ENCODE assay signal across 28 cellular contexts in the genomic region with DNA sequence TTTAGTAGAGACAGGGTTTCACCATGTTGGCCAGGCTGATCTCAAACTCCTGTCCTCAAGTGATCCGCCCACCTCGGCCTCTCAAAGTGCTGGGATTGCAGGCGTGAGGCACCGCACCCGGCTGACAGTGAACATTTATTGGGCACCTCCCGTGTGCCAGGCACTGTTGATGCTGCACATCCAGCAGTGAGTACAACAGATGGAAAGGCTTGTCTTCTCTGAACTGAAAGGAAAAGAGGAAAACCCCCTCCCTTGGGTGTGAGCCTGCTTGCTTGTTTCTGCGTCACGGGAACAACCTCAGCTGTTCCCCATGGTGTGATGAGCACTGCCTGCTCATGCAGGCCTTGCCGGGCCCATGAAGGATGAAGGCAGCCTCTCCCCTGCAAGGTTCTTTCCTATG. TPM values are rescaled to one million over a fixed set of nuclear protein-coding genes. Genes with fewer than 3 reads are reported as not detected.
A peak's percentile ranks its signal among the peaks of the same experiment; 100 is the strongest.
DNase-seq lines count a peak whose midpoint lies in the region; FAIRE-seq and TF ChIP-seq lines count a peak whose summit lies in the region.
"Had no signal": no experiment of that assay in that cellular context is flagged by ENCODE, and none has a peak within 500 bp of the region (broad histone marks: within the 10 kb centered on the region; RNA-seq: fewer than 3 reads in every experiment).

No MANE protein-coding gene starts in this region.

- H3K27me3 Mint-ChIP-seq in neural progenitor cell (ENCODE audit: insufficient read depth, low read depth), result peaks cover 2% of the 10 kb centered on the region
- H3K27me3 Mint-ChIP-seq: activated naive CD8-positive, alpha-beta T cell treated with anti-CD3 and anti-CD28 coated beads, Interleukin-2, amount 10 ng/mL, durations not matched to agents 7 days and 5 days; type B pancreatic cell had no signal

- H3K79me2 ChIP-seq in neural progenitor cell (ENCODE audit: low read depth), result no peaks in the 10 kb centered on the region

- no peak overlapping the region for H3K9ac ChIP-seq in neural progenitor cell
- H3K9ac ChIP-seq: KMS-11 had no signal

- H3K4me1 ChIP-seq in esophagus muscularis mucosa (peaks cover 44 to 78% (median 75%) of the 10 kb centered on the region in 4 donors), small intestine (ENCODE audit: control insufficient read depth in 2 of 2, insufficient read depth in 1 of 2, low read depth in 1 of 2, low read length in 1 of 2) (peaks cover 0 to 5% of the 10 kb centered on the region in 2 donors), neural progenitor cell (no peaks in the 10 kb centered on the region)

- WGBS in esophagus muscularis mucosa, result 83% methylated on average over 9 of the region's 9 CpGs
- 70 to 82% (median 78%) methylated on average over 9 of the region's 9 CpGs for WGBS in small intestine, 3 donors

- no peaks in the 10 kb centered on the region for H4K20me1 ChIP-seq in neural progenitor cell (ENCODE audit: low read depth)

- no peak overlapping the region for H3K4me3 ChIP-seq in esophagus muscularis mucosa
- H3K4me3 ChIP-seq in small intestine (ENCODE audit: low read depth in 1 of 2, low read length in 2 of 2), result no peak overlapping the region
- no peak overlapping the region for H3K4me3 ChIP-seq in neural progenitor cell
- H3K4me3 ChIP-seq: pancreas had no signal

- H3K27ac ChIP-seq in esophagus muscularis mucosa (replicated peaks in 1 of 4) (peak overlapping the region; percentile 76 to 87 (median 84)), small intestine (ENCODE audit: low read depth in 1 of 2, low read length in 1 of 2) (no peak overlapping the region), neural progenitor cell (no peak overlapping the region)
- H3K27ac ChIP-seq: KMS-11, pancreas, VCaP had no signal

- H3K4me2 ChIP-seq in neural progenitor cell, result no peak overlapping the region
- H3K4me2 ChIP-seq: KMS-11 had no signal

- H3K4me1 Mint-ChIP-seq in neural progenitor cell, result no peaks in the 10 kb centered on the region

- no peak for TF ChIP-seq CTCF in esophagus muscularis mucosa (IDR thresholded peaks at IDR 0.05)
- TF ChIP-seq CTCF in neural progenitor cell (IDR thresholded peaks at IDR 0.05), result no peak

- DNase-seq in NCI-H345 (lab: John Stamatoyannopoulos, UW) (peak; percentile 10), NCI-H345 treated with DMSO at 0.1 percent for 48 hours (lab: John Stamatoyannopoulos, UW; ENCODE audit: unreplicated experiment) (no peak), NCI-H2171 (lab: John Stamatoyannopoulos, UW) (peak; percentile 54), esophagus muscularis mucosa (ENCODE audit: extremely low spot score) (no peak), small intestine (peak; percentile 41), neural progenitor cell (ENCODE audit: low spot score) (no peak), KBM-7 (no peak), activated gamma-delta T cell (lab: John Stamatoyannopoulos, UW) (no peak)
- DNase-seq: activated CD4-positive, alpha-beta T cell treated with anti-CD3 and anti-CD28 coated beads, Interleukin-2, amount 50 U/mL, for 1 hour; activated CD8-positive, alpha-beta memory T cell treated with anti-CD3 and anti-CD28 coated beads, Interleukin-2, amount 50 U/mL, for 4 hours; activated naive CD8-positive, alpha-beta T cell treated with anti-CD3 and anti-CD28 coated beads, Interleukin-2, amount 10 ng/mL, durations not matched to agents 7 days and 5 days; AML-193; DND-41; effector CD4-positive, alpha-beta T cell; hypothalamus; left ventricle myocardium superior; NCI-H1417 treated with DMSO at 0.1 percent for 48 hours; NCI-H774; pancreas; stimulated activated CD8-positive, alpha-beta memory T cell treated with anti-CD3 and anti-CD28 coated beads, Interleukin-4, amount 100 ng/mL, for 48 hours had no signal

- TF ChIP-seq EP300 in esophagus muscularis mucosa (IDR thresholded peaks at IDR 0.05), result no peak

- no peaks in the 10 kb centered on the region for H3F3A ChIP-seq in neural progenitor cell (ENCODE audit: low read depth)

- H3K27me3 ChIP-seq in esophagus muscularis mucosa, result no peaks in the 10 kb centered on the region
- H3K27me3 ChIP-seq in small intestine (ENCODE audit: control insufficient read depth in 2 of 2, insufficient read depth in 2 of 2, low read length in 2 of 2), result no peaks in the 10 kb centered on the region
- H3K27me3 ChIP-seq in neural progenitor cell, result no peaks in the 10 kb centered on the region
- H3K27me3 ChIP-seq: pancreas had no signal

- in situ Hi-C loops in KBM-7 (cut with MboI; ENCODE audit: low pct_unique_long_range_greater_than_20kb, low sequenced_read_pairs), result loop anchor here (25.0 kb wide), 1 partner anchor 241 kb away; no protein-coding TSS in a partner anchor

- no peak for FAIRE-seq in small intestine (lab: Jason Lieb, UNC)
- FAIRE-seq: A204.1, pancreas had no signal

- H3K36me3 Mint-ChIP-seq in neural progenitor cell, result peaks cover 2% of the 10 kb centered on the region

- no peak overlapping the region for H2AFZ ChIP-seq in neural progenitor cell (replicated peaks)

- no peak overlapping the region for H3K4me3 Mint-ChIP-seq in neural progenitor cell
- H3K4me3 Mint-ChIP-seq: activated naive CD8-positive, alpha-beta T cell treated with anti-CD3 and anti-CD28 coated beads, Interleukin-2, amount 10 ng/mL, durations not matched to agents 7 days and 5 days; mesothelial cell of epicardium; nephron; T-helper 2 cell treated with Interferon-gamma antibody and Interleukin-4, amounts not matched to agents 5 μg/mL and 100 μg/mL, for 36 hours; type B pancreatic cell had no signal

- no peak overlapping the region for H3K27ac Mint-ChIP-seq in neural progenitor cell
- H3K27ac Mint-ChIP-seq: activated T-helper 2 cell treated with anti-CD3 and anti-CD28 coated beads, Interferon-gamma antibody, Interleukin-2, Interleukin-4, amounts not matched to agents 10 μg/mL and 5 μg/mL and 100 μg/mL, durations not matched to agents 14 hours and 24 hours and 36 hours; mesothelial cell of epicardium; type B pancreatic cell had no signal

- no peak for TF ChIP-seq POLR2A in esophagus muscularis mucosa (IDR thresholded peaks at IDR 0.05; ENCODE audit: low read depth)

- H3K36me3 ChIP-seq in esophagus muscularis mucosa (peaks cover 0 to 21% (median 9%) of the 10 kb centered on the region in 4 donors), small intestine (ENCODE audit: control insufficient read depth in 2 of 2, insufficient read depth in 2 of 2, low read length in 2 of 2) (peaks cover 0 to 3% of the 10 kb centered on the region in 2 donors), neural progenitor cell (no peaks in the 10 kb centered on the region)
- H3K36me3 ChIP-seq: pancreas had no signal

- H3K9me3 ChIP-seq in esophagus muscularis mucosa (no peaks in the 10 kb centered on the region), small intestine (ENCODE audit: control insufficient read depth, low read depth) (no peaks in the 10 kb centered on the region), neural progenitor cell (ENCODE audit: low read depth) (no peaks in the 10 kb centered on the region)
- H3K9me3 ChIP-seq: pancreas had no signal

- no peaks in the 10 kb centered on the region for H3K9me3 Mint-ChIP-seq in neural progenitor cell
- H3K9me3 Mint-ChIP-seq: activated naive CD8-positive, alpha-beta T cell treated with anti-CD3 and anti-CD28 coated beads, Interleukin-2, amount 10 ng/mL, durations not matched to agents 7 days and 5 days; activated T-helper 2 cell treated with anti-CD3 and anti-CD28 coated beads, Interferon-gamma antibody, Interleukin-2, Interleukin-4, amounts not matched to agents 10 μg/mL and 5 μg/mL and 100 μg/mL, durations not matched to agents 14 hours and 24 hours and 36 hours; mesothelial cell of epicardium; nephron; T-helper 2 cell treated with Interferon-gamma antibody and Interleukin-4, amounts not matched to agents 5 μg/mL and 100 μg/mL, for 36 hours; type B pancreatic cell had no signal

- intact Hi-C loops in esophagus muscularis mucosa (cut with DNase I), result no loop called here

RNA-seq across cellular contexts. Expression of gene DGLUCY, which starts 39.5 kb away (rescaled TPM):
- total RNA-seq in esophagus muscularis mucosa (10 to 100 TPM; 47.2 to 88.2 (median 66.5) TPM), neural progenitor cell (ENCODE audit: low replicate concordance) (17.0 and 47.2 TPM in 2 replicates)
- 10 to 100 TPM; 11.9 to 35.4 (median 25.0) TPM for polyA plus RNA-seq in small intestine

Comparison
In these comparisons a context has a peak if more than half of its experiments do, and no peak if none do; other contexts are left out.
1. DNase-seq: peak in NCI-H345 (single experiment), NCI-H2171 (single experiment) and small intestine (single experiment); none in NCI-H345 treated with DMSO at 0.1 percent for 48 hours (single experiment), esophagus muscularis mucosa (single experiment), neural progenitor cell (single experiment), KBM-7 (single experiment) and activated gamma-delta T cell (single experiment).
2. H3K27ac ChIP-seq: peak in esophagus muscularis mucosa (4 of 4); none in small intestine (0 of 2) and neural progenitor cell (single experiment).